8 cellular contexts compared by ENCODE assay signal in the genomic region with DNA sequence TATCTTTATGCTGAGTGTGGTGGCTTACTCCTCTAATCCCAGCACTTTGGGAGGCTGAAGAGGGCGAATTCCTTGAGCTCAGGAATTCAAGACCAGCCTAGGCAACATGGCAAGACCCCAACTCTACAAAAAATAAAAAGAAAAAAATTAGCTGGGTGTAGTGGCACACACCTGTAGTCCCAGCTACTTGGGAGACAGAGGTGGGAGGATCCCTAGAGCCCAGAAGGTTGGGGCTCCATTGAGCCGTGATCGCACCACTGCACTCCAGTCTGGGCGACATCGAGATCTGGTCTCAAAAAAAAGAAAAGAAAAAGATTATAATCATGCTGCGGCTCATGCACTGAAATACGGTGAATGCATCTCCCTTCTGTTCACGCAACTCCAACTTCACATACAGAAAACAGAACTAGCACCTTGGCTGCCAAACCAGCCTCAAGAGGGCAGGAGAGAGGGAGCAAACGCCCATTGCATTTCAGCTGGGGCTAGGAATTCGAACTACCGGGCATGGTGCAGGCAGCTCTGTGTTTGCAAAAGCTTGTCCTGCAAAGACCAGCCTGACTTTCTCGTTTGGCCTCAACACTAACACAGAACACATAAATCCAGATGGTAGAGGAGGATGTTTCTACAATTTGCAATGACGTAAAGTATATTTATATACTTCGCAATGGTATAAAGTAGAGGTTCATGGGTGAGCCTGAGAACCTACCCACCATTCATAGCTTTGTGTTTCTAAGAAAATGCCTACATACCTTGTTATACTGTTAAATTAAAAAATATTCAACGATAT. TPM values are rescaled to one million over a fixed set of nuclear protein-coding genes. Genes with fewer than 3 reads are reported as not detected.
A peak's percentile ranks its signal among the peaks of the same experiment; 100 is the strongest.
DNase-seq lines count a peak whose midpoint lies in the region; ATAC-seq, FAIRE-seq and TF ChIP-seq lines count a peak whose summit lies in the region.

No MANE protein-coding gene starts in this region.

- no peak overlapping the region for H3K9ac ChIP-seq in kidney (ENCODE audit: low read length in 2 of 2)

- ATAC-seq in HG02610 (IDR thresholded peaks at IDR 0.05; ENCODE audit: unreplicated experiment) (no peak), HG02623 (IDR thresholded peaks at IDR 0.05; ENCODE audit: unreplicated experiment) (no peak)

- FAIRE-seq in kidney (lab: Jason Lieb, UNC) = peak; percentile 53

- no peaks in the 10 kb centered on the region for H3K9me3 ChIP-seq in kidney (ENCODE audit: control insufficient read depth in 1 of 2, low read length in 2 of 2)

- no peaks in the 10 kb centered on the region for H3K4me1 ChIP-seq in kidney (ENCODE audit: control insufficient read depth in 1 of 2, insufficient read depth in 1 of 2, low read depth in 1 of 2, low read length in 2 of 2)

- intact Hi-C loops in kidney (cut with DNase I) = no loop called here

- H3K4me3 ChIP-seq in GM12864 (ENCODE audit: low read depth, low read length) = no peak overlapping the region
- no peak overlapping the region for H3K4me3 ChIP-seq in cardiac fibroblast (replicated peaks in 1 of 2; ENCODE audit: low read depth in 2 of 2, low read length in 2 of 2)
- no peak overlapping the region for H3K4me3 ChIP-seq in kidney (ENCODE audit: low read length in 2 of 2)

- DNase-seq in GM12864 (ENCODE audit: low read depth) = peak; percentile 22
- DNase-seq in NCI-H1694 (lab: John Stamatoyannopoulos, UW) = peak; percentile 61
- DNase-seq in UCSD-AML1 (lab: John Stamatoyannopoulos, UW; ENCODE audit: unreplicated experiment) = peak; percentile 54
- DNase-seq in cardiac fibroblast (ENCODE audit: low read depth in 2 of 2) = peak; percentile 65 to 73
- no peak for DNase-seq in kidney
- peak; percentile 34 to 43 for DNase-seq in stimulated activated CD4-positive, alpha-beta T cell treated with anti-CD3 and anti-CD28 coated beads, Interleukin-2, amount 100 ng/mL, for 48 hours

- no peaks in the 10 kb centered on the region for H3K36me3 ChIP-seq in kidney (ENCODE audit: control insufficient read depth in 1 of 2, insufficient read depth in 2 of 2, low read length in 2 of 2)

- H3K27ac ChIP-seq in kidney (ENCODE audit: low read depth in 2 of 2, low read length in 2 of 2) = no peak overlapping the region

- TF ChIP-seq CTCF in GM12864 (IDR thresholded peaks at IDR 0.05; ENCODE audit: low read depth, low read length, missing control alignments) (peak; percentile 83), cardiac fibroblast (IDR thresholded peaks at IDR 0.05; ENCODE audit: low read depth, low read length) (peak; percentile 94), kidney (IDR thresholded peaks at IDR 0.05; ENCODE audit: borderline replicate concordance, extremely low read depth, insufficient read depth) (peak; percentile 71)

RNA-seq across cellular contexts. Expression of a gene that starts 6.3 kb away (rescaled TPM):
- total RNA-seq in kidney = 21.5 TPM
- 43.0 TPM for polyA plus RNA-seq in kidney (ENCODE audit: insufficient read depth, low read depth, low replicate concordance)

RNA-seq across cellular contexts. Expression of a gene that starts 24.0 kb away (rescaled TPM):
- total RNA-seq in kidney = 1,862 TPM
- 2,443 TPM for polyA plus RNA-seq in kidney (ENCODE audit: insufficient read depth, low read depth, low replicate concordance)

RNA-seq across cellular contexts. Expression of a gene that starts 56.1 kb away (rescaled TPM):
- total RNA-seq in kidney = 30.9 TPM
- polyA plus RNA-seq in kidney (ENCODE audit: insufficient read depth, low read depth, low replicate concordance) = 14.4 TPM
